ENCODE assay signal across 11 cellular contexts in the genomic region with DNA sequence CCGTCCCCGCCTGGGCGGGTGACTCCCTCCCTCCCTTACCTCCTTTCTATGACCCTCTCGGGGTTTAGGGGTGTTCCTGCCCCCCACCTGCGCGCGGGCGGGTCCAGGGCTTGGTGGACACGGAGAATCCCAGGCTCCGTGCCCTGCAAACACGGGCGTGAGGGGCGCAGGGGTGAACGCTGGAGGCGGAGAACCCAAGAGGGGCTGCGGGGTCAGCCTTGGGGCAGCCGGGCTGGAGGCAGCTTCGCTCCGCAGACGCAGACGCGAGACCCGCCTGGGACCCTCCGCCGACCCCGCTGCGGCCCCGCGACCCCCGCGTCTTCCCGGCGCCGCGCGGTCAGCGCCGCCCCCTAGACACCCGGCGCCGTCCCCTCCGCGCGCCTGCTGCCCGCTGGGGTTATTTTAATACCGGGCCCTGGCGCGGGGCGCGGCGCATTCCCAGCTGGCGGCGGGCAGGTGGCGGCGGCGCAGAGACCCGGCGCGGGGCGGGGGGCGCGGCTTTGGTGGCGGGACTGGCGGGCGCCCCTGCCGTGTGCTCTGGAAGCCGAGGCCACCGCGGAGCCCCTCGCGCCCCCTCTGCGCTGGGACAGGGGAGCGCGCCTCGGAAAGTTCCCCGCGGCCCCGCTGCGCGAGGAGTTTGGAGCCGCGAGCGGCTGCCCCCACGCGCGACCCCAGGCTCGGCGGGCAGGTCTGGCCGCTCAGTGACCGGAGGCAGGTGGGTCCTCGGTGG. TPM values are rescaled to one million over a fixed set of nuclear protein-coding genes. Genes with fewer than 3 reads are reported as not detected.
DNase-seq lines count a peak whose midpoint lies in the region; ATAC-seq and TF ChIP-seq lines count a peak whose summit lies in the region.
"Had no signal": no experiment of that assay in that cellular context is flagged by ENCODE, and none has a peak within 500 bp of the region (broad histone marks: within the 10 kb centered on the region; RNA-seq: fewer than 3 reads in every experiment).

A gene (plus strand): TSS at position 433 of the 730 bp plus-strand sequence. CDS start 2,560 bp downstream, outside the sequence.

- no peak within 1 kb of the TSS for H3K27ac Mint-ChIP-seq in GM23338

- no peaks in the 10 kb centered on the region for H4K20me1 ChIP-seq in GM23338 (replicated peaks; ENCODE audit: insufficient read depth)

- H2AFZ ChIP-seq in GM23338 = peak within 1 kb of the TSS; percentile 78

- no peaks in the 10 kb centered on the region for H3F3A ChIP-seq in GM23338 (replicated peaks; ENCODE audit: low read depth)

- no peaks in the 10 kb centered on the region for H3K9me2 ChIP-seq in GM23338 (ENCODE audit: insufficient read depth)

- H3K36me3 ChIP-seq in GM23338 (ENCODE audit: insufficient read depth) = no peaks in the 10 kb centered on the region
- no peaks in the 10 kb centered on the region for H3K36me3 ChIP-seq in WERI-Rb-1
- no peaks in the 10 kb centered on the region for H3K36me3 ChIP-seq in right atrium auricular region

- DNase-seq in GM23338 (ENCODE audit: low spot score) = peak; percentile 69
- DNase-seq in WERI-Rb-1 = no peak
- no peak for DNase-seq in right atrium auricular region (ENCODE audit: low spot score)
- DNase-seq in sciatic nerve (ENCODE audit: low spot score) = no peak
- DNase-seq in SK-N-DZ (ENCODE audit: low spot score) = no peak
- no peak for DNase-seq in AG08395 (ENCODE audit: low spot score)
- DNase-seq in kidney tubule cell (ENCODE audit: low spot score) = no peak
- no peak for DNase-seq in MV-4-11 (lab: John Stamatoyannopoulos, UW)
- DNase-seq: NCI-H1694 treated with DMSO at 0.1 percent for 48 hours had no signal

- H3K79me2 ChIP-seq in GM23338 (replicated peaks; ENCODE audit: insufficient read depth) = no peaks in the 10 kb centered on the region

- intact Hi-C loops in sciatic nerve (cut with DNase I) = no loop called here

- H3K27ac ChIP-seq in GM23338 (ENCODE audit: low read depth) (no peak within 1 kb of the TSS), WERI-Rb-1 (peak within 1 kb of the TSS; percentile 55), right atrium auricular region (peak within 1 kb of the TSS in 1 of 2 donors; percentile 22)

- peaks cover 12% of the 10 kb centered on the region; the same call in 2 of the 3 replicates for H3K9me3 Mint-ChIP-seq in GM23338

- H3K4me3 Mint-ChIP-seq in GM23338 = peak within 1 kb of the TSS; percentile 55

- H3K4me1 ChIP-seq in GM23338 (ENCODE audit: insufficient read depth) = no peaks in the 10 kb centered on the region; the same call in 1 of the 2 replicates
- H3K4me1 ChIP-seq in right atrium auricular region = peaks cover 0 to 27% of the 10 kb centered on the region in 2 donors

- peak within 1 kb of the TSS; percentile 77 for H3K4me2 ChIP-seq in GM23338

- TF ChIP-seq CTCF in GM23338 (conservative IDR thresholded peaks at IDR 0.05; ENCODE audit: low read depth in 2 of 2) (no peak), WERI-Rb-1 (IDR thresholded peaks at IDR 0.05; ENCODE audit: low read depth, low read length) (no peak), right atrium auricular region (IDR thresholded peaks at IDR 0.05) (no peak)

- peaks cover 61% of the 10 kb centered on the region for H3K27me3 ChIP-seq in GM23338 (ENCODE audit: insufficient read depth)
- no peaks in the 10 kb centered on the region for H3K27me3 ChIP-seq in WERI-Rb-1 (ENCODE audit: insufficient read depth, low read depth, severe bottlenecking)
- H3K27me3 ChIP-seq in right atrium auricular region = peaks cover 0 to 17% of the 10 kb centered on the region in 2 donors

- peaks cover 49% of the 10 kb centered on the region for H3K27me3 Mint-ChIP-seq in GM23338 (ENCODE audit: insufficient read depth, low read depth, poor library complexity)

- H3K4me3 ChIP-seq in GM23338 (peak within 1 kb of the TSS; percentile 51), WERI-Rb-1 (ENCODE audit: low read depth, low read length) (peak within 1 kb of the TSS; percentile 42), right atrium auricular region (peak within 1 kb of the TSS; percentile 33 to 43)
- H3K4me3 ChIP-seq: lung had no signal

- H3K4me1 Mint-ChIP-seq in GM23338 = peaks cover 5% of the 10 kb centered on the region

- H3K36me3 Mint-ChIP-seq in GM23338 (ENCODE audit: low read depth) = peaks cover 4% of the 10 kb centered on the region; the same call in 2 of the 3 replicates

- no peaks in the 10 kb centered on the region for H3K9me3 ChIP-seq in WERI-Rb-1 (ENCODE audit: severe bottlenecking)
- no peaks in the 10 kb centered on the region for H3K9me3 ChIP-seq in right atrium auricular region

- peak; percentile 19 for ATAC-seq in GM23338
- ATAC-seq in sciatic nerve = peak; percentile 15

TF ChIP-seq in GM23338, 12 proteins besides CTCF, POLR2A, EP300 and RAD21 (continues in another document):
- TF ChIP-seq ZNF114 (CRISPR knock-in tag; IDR thresholded peaks at IDR 0.05) (no peak), EZH2 (IDR thresholded peaks at IDR 0.05; ENCODE audit: low read depth, unreplicated experiment) (peak; percentile 49), ZNF331 (CRISPR knock-in tag; IDR thresholded peaks at IDR 0.05; ENCODE audit: low read depth) (no peak), NANOG (IDR thresholded peaks at IDR 0.05; ENCODE audit: borderline replicate concordance) (no peak)
- TF ChIP-seq, protein P1, sequence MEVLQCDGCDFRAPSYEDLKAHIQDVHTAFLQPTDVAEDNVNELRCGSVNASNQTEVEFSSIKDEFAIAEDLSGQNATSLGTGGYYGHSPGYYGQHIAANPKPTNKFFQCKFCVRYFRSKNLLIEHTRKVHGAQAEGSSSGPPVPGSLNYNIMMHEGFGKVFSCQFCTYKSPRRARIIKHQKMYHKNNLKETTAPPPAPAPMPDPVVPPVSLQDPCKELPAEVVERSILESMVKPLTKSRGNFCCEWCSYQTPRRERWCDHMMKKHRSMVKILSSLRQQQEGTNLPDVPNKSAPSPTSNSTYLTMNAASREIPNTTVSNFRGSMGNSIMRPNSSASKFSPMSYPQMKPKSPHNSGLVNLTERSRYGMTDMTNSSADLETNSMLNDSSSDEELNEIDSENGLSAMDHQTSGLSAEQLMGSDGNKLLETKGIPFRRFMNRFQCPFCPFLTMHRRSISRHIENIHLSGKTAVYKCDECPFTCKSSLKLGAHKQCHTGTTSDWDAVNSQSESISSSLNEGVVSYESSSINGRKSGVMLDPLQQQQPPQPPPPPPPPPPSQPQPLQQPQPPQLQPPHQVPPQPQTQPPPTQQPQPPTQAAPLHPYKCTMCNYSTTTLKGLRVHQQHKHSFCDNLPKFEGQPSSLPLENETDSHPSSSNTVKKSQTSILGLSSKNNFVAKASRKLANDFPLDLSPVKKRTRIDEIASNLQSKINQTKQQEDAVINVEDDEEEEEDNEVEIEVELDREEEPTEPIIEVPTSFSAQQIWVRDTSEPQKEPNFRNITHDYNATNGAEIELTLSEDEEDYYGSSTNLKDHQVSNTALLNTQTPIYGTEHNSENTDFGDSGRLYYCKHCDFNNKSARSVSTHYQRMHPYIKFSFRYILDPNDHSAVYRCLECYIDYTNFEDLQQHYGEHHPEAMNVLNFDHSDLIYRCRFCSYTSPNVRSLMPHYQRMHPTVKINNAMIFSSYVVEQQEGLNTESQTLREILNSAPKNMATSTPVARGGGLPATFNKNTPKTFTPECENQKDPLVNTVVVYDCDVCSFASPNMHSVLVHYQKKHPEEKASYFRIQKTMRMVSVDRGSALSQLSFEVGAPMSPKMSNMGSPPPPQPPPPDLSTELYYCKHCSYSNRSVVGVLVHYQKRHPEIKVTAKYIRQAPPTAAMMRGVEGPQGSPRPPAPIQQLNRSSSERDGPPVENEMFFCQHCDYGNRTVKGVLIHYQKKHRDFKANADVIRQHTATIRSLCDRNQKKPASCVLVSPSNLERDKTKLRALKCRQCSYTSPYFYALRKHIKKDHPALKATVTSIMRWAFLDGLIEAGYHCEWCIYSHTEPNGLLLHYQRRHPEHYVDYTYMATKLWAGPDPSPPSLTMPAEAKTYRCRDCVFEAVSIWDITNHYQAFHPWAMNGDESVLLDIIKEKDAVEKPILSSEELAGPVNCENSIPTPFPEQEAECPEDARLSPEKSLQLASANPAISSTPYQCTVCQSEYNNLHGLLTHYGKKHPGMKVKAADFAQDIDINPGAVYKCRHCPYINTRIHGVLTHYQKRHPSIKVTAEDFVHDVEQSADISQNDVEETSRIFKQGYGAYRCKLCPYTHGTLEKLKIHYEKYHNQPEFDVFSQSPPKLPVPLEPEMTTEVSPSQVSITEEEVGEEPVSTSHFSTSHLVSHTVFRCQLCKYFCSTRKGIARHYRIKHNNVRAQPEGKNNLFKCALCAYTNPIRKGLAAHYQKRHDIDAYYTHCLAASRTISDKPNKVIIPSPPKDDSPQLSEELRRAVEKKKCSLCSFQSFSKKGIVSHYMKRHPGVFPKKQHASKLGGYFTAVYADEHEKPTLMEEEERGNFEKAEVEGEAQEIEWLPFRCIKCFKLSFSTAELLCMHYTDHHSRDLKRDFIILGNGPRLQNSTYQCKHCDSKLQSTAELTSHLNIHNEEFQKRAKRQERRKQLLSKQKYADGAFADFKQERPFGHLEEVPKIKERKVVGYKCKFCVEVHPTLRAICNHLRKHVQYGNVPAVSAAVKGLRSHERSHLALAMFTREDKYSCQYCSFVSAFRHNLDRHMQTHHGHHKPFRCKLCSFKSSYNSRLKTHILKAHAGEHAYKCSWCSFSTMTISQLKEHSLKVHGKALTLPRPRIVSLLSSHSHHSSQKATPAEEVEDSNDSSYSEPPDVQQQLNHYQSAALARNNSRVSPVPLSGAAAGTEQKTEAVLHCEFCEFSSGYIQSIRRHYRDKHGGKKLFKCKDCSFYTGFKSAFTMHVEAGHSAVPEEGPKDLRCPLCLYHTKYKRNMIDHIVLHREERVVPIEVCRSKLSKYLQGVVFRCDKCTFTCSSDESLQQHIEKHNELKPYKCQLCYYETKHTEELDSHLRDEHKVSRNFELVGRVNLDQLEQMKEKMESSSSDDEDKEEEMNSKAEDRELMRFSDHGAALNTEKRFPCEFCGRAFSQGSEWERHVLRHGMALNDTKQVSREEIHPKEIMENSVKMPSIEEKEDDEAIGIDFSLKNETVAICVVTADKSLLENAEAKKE (CRISPR knock-in tag; IDR thresholded peaks at IDR 0.05) = no peak
- TF ChIP-seq, protein P2, sequence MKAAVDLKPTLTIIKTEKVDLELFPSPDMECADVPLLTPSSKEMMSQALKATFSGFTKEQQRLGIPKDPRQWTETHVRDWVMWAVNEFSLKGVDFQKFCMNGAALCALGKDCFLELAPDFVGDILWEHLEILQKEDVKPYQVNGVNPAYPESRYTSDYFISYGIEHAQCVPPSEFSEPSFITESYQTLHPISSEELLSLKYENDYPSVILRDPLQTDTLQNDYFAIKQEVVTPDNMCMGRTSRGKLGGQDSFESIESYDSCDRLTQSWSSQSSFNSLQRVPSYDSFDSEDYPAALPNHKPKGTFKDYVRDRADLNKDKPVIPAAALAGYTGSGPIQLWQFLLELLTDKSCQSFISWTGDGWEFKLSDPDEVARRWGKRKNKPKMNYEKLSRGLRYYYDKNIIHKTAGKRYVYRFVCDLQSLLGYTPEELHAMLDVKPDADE (IDR thresholded peaks at IDR 0.05) = no peak

RNA-seq across cellular contexts. Expression of the gene that starts here (rescaled TPM):
- total RNA-seq in GM23338 (2014; rRNA removed; shearing (Covaris generic)) = 0.49 and 0.82 TPM in 2 replicates
- not detected in 2 replicates for polyA plus RNA-seq in GM23338 (2016; fragmentation: Nextera tagmentation; extraction: Ambion mirVana)
- total RNA-seq in right atrium auricular region (10 to 100 TPM in 1 of 2 donors, under 1 TPM in 1; 0.44 to 16.9 TPM), sciatic nerve (not detected)
- 4.3 and 4.8 TPM in 2 replicates for polyA plus RNA-seq in SK-N-DZ (2014; cell fraction: cytosol; rRNA removed)
- polyA plus RNA-seq in SK-N-DZ (2014; cell fraction: nucleus; rRNA removed) = 1.1 and 3.5 TPM in 2 replicates
- total RNA-seq: temporal lobe had no signal
- polyA plus RNA-seq: lung had no signal

Comparison
In these comparisons a context has a peak if more than half of its experiments do, and no peak if none do; other contexts are left out.
1. Peak in DNase-seq, ATAC-seq, H3K4me3 ChIP-seq and H3K4me2 ChIP-seq in GM23338; RNA of the gene not detected or under 1 TPM.
2. Peak in ATAC-seq in sciatic nerve; RNA of the gene not detected or under 1 TPM.